ENCODE assay signal across 19 cellular contexts in genomic region chr11:18726040-18726439, GRCh38. TPM values are rescaled to one million over a fixed set of nuclear protein-coding genes. Genes with fewer than 3 reads are reported as not detected.
"Had no signal": no experiment of that assay in that cellular context is flagged by ENCODE, and none has a peak within 500 bp of the region (broad histone marks: within the 10 kb centered on the region; RNA-seq: fewer than 3 reads in every experiment).

Gene IGSF22 (minus strand): TSS chr11:18726188. CDS start chr11:18724236, 1,952 bp downstream.

- H3K27me3 ChIP-seq: cardiac muscle cell, colonic mucosa, esophagus muscularis mucosa, pancreas, sigmoid colon had no signal

- H3K27ac ChIP-seq: cardiac muscle cell, colonic mucosa, esophagus muscularis mucosa, lower lobe of right lung, pancreas, sigmoid colon, thoracic aorta had no signal

- DNase-seq: activated CD4-positive, alpha-beta T cell treated with anti-CD3 and anti-CD28 coated beads for 48 hours; activated CD8-positive, alpha-beta T cell treated with anti-CD3 and anti-CD28 coated beads for 36 hours; activated effector memory CD4-positive, alpha-beta T cell treated with anti-CD3 and anti-CD28 coated beads, Interleukin-2, amount 50 U/mL, for 16 hours; activated T-cell treated with anti-CD3 and anti-CD28 coated beads, Interleukin-2, amount 50 U/mL, for 4 hours; colonic mucosa; hippocampal formation; immature natural killer cell; lower lobe of right lung; midbrain; naive B cell; pancreas; sigmoid colon; stimulated activated CD4-positive, alpha-beta T cell treated with anti-CD3 and anti-CD28 coated beads, Interleukin-12 subunit alpha, Interleukin-12 subunit beta, amount 100 ng/mL, for 4 hours; stimulated activated CD4-positive, alpha-beta T cell treated with anti-CD3 and anti-CD28 coated beads, Interleukin-2, amount 100 ng/mL, for 24 hours; T-helper 17 cell had no signal

- H3K4me3 Mint-ChIP-seq: activated CD8-positive, alpha-beta T cell treated with anti-CD3 and anti-CD28 coated beads for 36 hours; activated T-cell treated with anti-CD3 and anti-CD28 coated beads, Interleukin-2, amount 50 U/mL, for 4 hours; immature natural killer cell; T-helper 17 cell had no signal

- ATAC-seq: activated CD8-positive, alpha-beta T cell treated with anti-CD3 and anti-CD28 coated beads for 36 hours; activated naive CD4-positive, alpha-beta T cell treated with anti-CD3 and anti-CD28 coated beads, Interleukin-2, amount 50 U/mL, for 72 hours; activated T-cell treated with anti-CD3 and anti-CD28 coated beads, Interleukin-2, amount 50 U/mL, for 4 hours; lower lobe of right lung; pancreas; T-helper 17 cell had no signal

- H3K27me3 Mint-ChIP-seq: activated CD8-positive, alpha-beta T cell treated with anti-CD3 and anti-CD28 coated beads for 36 hours; T-helper 17 cell had no signal

- H3K36me3 Mint-ChIP-seq: activated naive CD4-positive, alpha-beta T cell treated with anti-CD3 and anti-CD28 coated beads, Interleukin-2, amount 50 U/mL, for 72 hours; immature natural killer cell; naive B cell had no signal

- H3K9me3 Mint-ChIP-seq: activated CD8-positive, alpha-beta T cell treated with anti-CD3 and anti-CD28 coated beads for 36 hours; activated naive CD4-positive, alpha-beta T cell treated with anti-CD3 and anti-CD28 coated beads, Interleukin-2, amount 50 U/mL, for 72 hours; activated T-cell treated with anti-CD3 and anti-CD28 coated beads, Interleukin-2, amount 50 U/mL, for 4 hours; immature natural killer cell; naive B cell had no signal

- H3K9me3 ChIP-seq: colonic mucosa, esophagus muscularis mucosa, lower lobe of right lung, pancreas, sigmoid colon, thoracic aorta had no signal

- H3K4me3 ChIP-seq: cardiac muscle cell, colonic mucosa, esophagus muscularis mucosa, lower lobe of right lung, pancreas, sigmoid colon, thoracic aorta had no signal

- H3K36me3 ChIP-seq: cardiac muscle cell, colonic mucosa, esophagus muscularis mucosa, lower lobe of right lung, pancreas, sigmoid colon, thoracic aorta had no signal

- H3K4me1 ChIP-seq: colonic mucosa, pancreas had no signal

- H3K27ac Mint-ChIP-seq: activated CD8-positive, alpha-beta T cell treated with anti-CD3 and anti-CD28 coated beads for 36 hours; activated naive CD4-positive, alpha-beta T cell treated with anti-CD3 and anti-CD28 coated beads, Interleukin-2, amount 50 U/mL, for 72 hours; naive B cell had no signal

RNA-seq across cellular contexts. Expression of gene IGSF22, which starts in this region (rescaled TPM):
- total RNA-seq: sigmoid colon had no signal
